ENCODE assay signal across 22 cellular contexts in genomic region chr2:180742809-180743208, GRCh38.
DNase-seq lines count a peak whose midpoint lies in the region; ATAC-seq, FAIRE-seq and TF ChIP-seq lines count a peak whose summit lies in the region.
"Had no signal": no experiment of that assay in that cellular context is flagged by ENCODE, and none has a peak within 500 bp of the region (broad histone marks: within the 10 kb centered on the region; RNA-seq: fewer than 3 reads in every experiment).

No MANE protein-coding gene starts in this region.

- H3K4me2 ChIP-seq in astrocyte (ENCODE audit: low read length): no peak overlapping the region

- no peak overlapping the region for H2AFZ ChIP-seq in astrocyte (ENCODE audit: low read depth, low read length)

- no peaks in the 10 kb centered on the region for H3K4me1 ChIP-seq in astrocyte (ENCODE audit: insufficient read depth, low read length)
- no peaks in the 10 kb centered on the region for H3K4me1 ChIP-seq in CD8-positive, alpha-beta memory T cell (ENCODE audit: insufficient read depth, low read length)
- H3K4me1 ChIP-seq: Caco-2 had no signal

- CTCF ChIA-PET in CD8-positive, alpha-beta memory T cell (lab: Charles Lee): no interaction called here

- H3K27me3 Mint-ChIP-seq in astrocyte (ENCODE audit: low read depth, unreplicated experiment): no peaks in the 10 kb centered on the region
- peaks cover 0 to 14% of the 10 kb centered on the region in 2 donors for H3K27me3 Mint-ChIP-seq in CD8-positive, alpha-beta memory T cell
- H3K27me3 Mint-ChIP-seq in glutamatergic neuron (ENCODE audit: unreplicated experiment): no peaks in the 10 kb centered on the region

- peak; percentile 20 for DNase-seq in AG08396 (ENCODE audit: low spot score)
- peak; percentile 62 for DNase-seq in HTR-8/SVneo (ENCODE audit: insufficient read length, low spot score)
- DNase-seq in astrocyte (ENCODE audit: low read depth): peak; percentile 22
- DNase-seq in kidney glomerular epithelial cell (lab: John Stamatoyannopoulos, UW): peak; percentile 38
- DNase-seq in activated T-cell treated with anti-CD3 and anti-CD28 coated beads, Interleukin-2, amount 50 U/mL, for 48 hours: no peak
- no peak for DNase-seq in CD8-positive, alpha-beta memory T cell
- DNase-seq in glutamatergic neuron: no peak
- DNase-seq: activated CD8-positive, alpha-beta memory T cell treated with anti-CD3 and anti-CD28 coated beads, Interleukin-2, amount 10 ng/mL, durations not matched to agents 7 days and 5 days; activated effector memory CD4-positive, alpha-beta T cell treated with Interleukin-2 at 50 U/mL for 16 hours; Caco-2; head of caudate nucleus; KG1; kidney; midbrain; NCI-H1092 treated with DMSO at 0.1 percent for 48 hours; NCI-H2171 treated with DMSO at 0.1 percent for 48 hours; T-helper 2 cell had no signal

- no peaks in the 10 kb centered on the region for H3K9me3 ChIP-seq in astrocyte (ENCODE audit: insufficient read depth, low read depth, low read length)
- H3K9me3 ChIP-seq in CD8-positive, alpha-beta memory T cell (ENCODE audit: low read length): no peaks in the 10 kb centered on the region
- H3K9me3 ChIP-seq: Caco-2 had no signal

- H3K36me3 Mint-ChIP-seq in astrocyte (ENCODE audit: low read depth, unreplicated experiment) (no peaks in the 10 kb centered on the region), glutamatergic neuron (ENCODE audit: unreplicated experiment) (no peaks in the 10 kb centered on the region)
- H3K36me3 Mint-ChIP-seq in CD8-positive, alpha-beta memory T cell: no peaks in the 10 kb centered on the region
- H3K36me3 Mint-ChIP-seq: activated CD8-positive, alpha-beta memory T cell treated with anti-CD3 and anti-CD28 coated beads, Interleukin-2, amount 10 ng/mL, durations not matched to agents 7 days and 5 days had no signal

- H3K79me2 ChIP-seq in astrocyte (ENCODE audit: insufficient read depth, low read length): no peaks in the 10 kb centered on the region

- TF ChIP-seq CTCF in astrocyte (IDR thresholded peaks at IDR 0.05; ENCODE audit: insufficient read depth, low read depth, low read length) (no peak), glutamatergic neuron (IDR thresholded peaks at IDR 0.05; ENCODE audit: partially characterized antibody, unreplicated experiment) (no peak)

- FAIRE-seq in HTR-8/SVneo (lab: Jason Lieb, UNC) (peak; percentile 42), astrocyte (lab: Jason Lieb, UNC) (no peak)
- FAIRE-seq: colon, kidney had no signal

- H3K4me3 Mint-ChIP-seq in astrocyte (ENCODE audit: unreplicated experiment) (no peak overlapping the region), glutamatergic neuron (ENCODE audit: unreplicated experiment) (no peak overlapping the region)
- H3K4me3 Mint-ChIP-seq in CD8-positive, alpha-beta memory T cell: no peak overlapping the region
- H3K4me3 Mint-ChIP-seq: activated CD8-positive, alpha-beta memory T cell treated with anti-CD3 and anti-CD28 coated beads, Interleukin-2, amount 10 ng/mL, durations not matched to agents 7 days and 5 days; neural crest cell had no signal

- ATAC-seq in HG03108 (IDR thresholded peaks at IDR 0.05; ENCODE audit: unreplicated experiment): no peak
- ATAC-seq: activated CD4-positive, CD25-positive, alpha-beta regulatory T cell treated with anti-CD3 and anti-CD28 coated beads, Interleukin-2, amount 50 U/mL, for 24 hours; activated CD8-positive, alpha-beta memory T cell treated with anti-CD3 and anti-CD28 coated beads, Interleukin-2, amount 10 ng/mL, durations not matched to agents 7 days and 5 days; Right ventricle myocardium inferior had no signal

- POLR2A ChIA-PET in CD8-positive, alpha-beta memory T cell (lab: Charles Lee): no interaction called here

- H3K27me3 ChIP-seq in astrocyte (ENCODE audit: insufficient read depth, low read length): no peaks in the 10 kb centered on the region
- no peaks in the 10 kb centered on the region for H3K27me3 ChIP-seq in CD8-positive, alpha-beta memory T cell (ENCODE audit: insufficient read depth, low read length, poor library complexity, severe bottlenecking)

- no peak overlapping the region for H3K9ac ChIP-seq in astrocyte (ENCODE audit: low read length)

- H3K9me3 Mint-ChIP-seq in astrocyte (ENCODE audit: unreplicated experiment) (peaks cover 3% of the 10 kb centered on the region), glutamatergic neuron (ENCODE audit: unreplicated experiment) (no peaks in the 10 kb centered on the region)
- H3K9me3 Mint-ChIP-seq in CD8-positive, alpha-beta memory T cell: no peaks in the 10 kb centered on the region

- peaks cover 11% of the 10 kb centered on the region for H3K4me1 Mint-ChIP-seq in astrocyte (ENCODE audit: low read depth, unreplicated experiment)
- H3K4me1 Mint-ChIP-seq in CD8-positive, alpha-beta memory T cell: no peaks in the 10 kb centered on the region
- H3K4me1 Mint-ChIP-seq in glutamatergic neuron (ENCODE audit: low read depth, unreplicated experiment): no peaks in the 10 kb centered on the region
- H3K4me1 Mint-ChIP-seq: activated CD8-positive, alpha-beta memory T cell treated with anti-CD3 and anti-CD28 coated beads, Interleukin-2, amount 10 ng/mL, durations not matched to agents 7 days and 5 days; neural crest cell had no signal

- H3K4me3 ChIP-seq in astrocyte (ENCODE audit: insufficient read depth, low read depth, low read length): no peak overlapping the region
- H3K4me3 ChIP-seq in CD8-positive, alpha-beta memory T cell (ENCODE audit: low read length): no peak overlapping the region

- no peaks in the 10 kb centered on the region for H4K20me1 ChIP-seq in astrocyte (ENCODE audit: insufficient read depth, low read length)

- H3K36me3 ChIP-seq in astrocyte (ENCODE audit: insufficient read depth, low read length): no peaks in the 10 kb centered on the region
- H3K36me3 ChIP-seq in CD8-positive, alpha-beta memory T cell (ENCODE audit: insufficient read depth, low read length): no peaks in the 10 kb centered on the region

- H3K27ac ChIP-seq in astrocyte (ENCODE audit: low read depth, low read length): no peak overlapping the region
- H3K27ac ChIP-seq in CD8-positive, alpha-beta memory T cell (ENCODE audit: low read depth, low read length): no peak overlapping the region

- H3K27ac Mint-ChIP-seq in astrocyte (ENCODE audit: unreplicated experiment): peak overlapping the region; percentile 95
- no peak overlapping the region for H3K27ac Mint-ChIP-seq in CD8-positive, alpha-beta memory T cell
- H3K27ac Mint-ChIP-seq in glutamatergic neuron (ENCODE audit: unreplicated experiment): no peak overlapping the region
- H3K27ac Mint-ChIP-seq: activated CD8-positive, alpha-beta memory T cell treated with anti-CD3 and anti-CD28 coated beads, Interleukin-2, amount 10 ng/mL, durations not matched to agents 7 days and 5 days had no signal

Comparison
In these comparisons a context has a peak if more than half of its experiments do, and no peak if none do; other contexts are left out.
1. DNase-seq: peak in AG08396 (single experiment), HTR-8/SVneo (single experiment), astrocyte (single experiment) and kidney glomerular epithelial cell (single experiment); none in activated T-cell treated with anti-CD3 and anti-CD28 coated beads, Interleukin-2, amount 50 U/mL, for 48 hours (0 of 2), CD8-positive, alpha-beta memory T cell (0 of 5) and glutamatergic neuron (single experiment).